ENCODE assay signal across 18 cellular contexts in genomic region chr12:108080363-108080762, GRCh38. TPM values are rescaled to one million over a fixed set of nuclear protein-coding genes. Genes with fewer than 3 reads are reported as not detected.
"Had no signal": no experiment of that assay in that cellular context is flagged by ENCODE, and none has a peak within 500 bp of the region (broad histone marks: within the 10 kb centered on the region; RNA-seq: fewer than 3 reads in every experiment).

No MANE protein-coding gene starts in this region.

- H3K27me3 ChIP-seq: brain microvascular endothelial cell, hepatocyte, tibial nerve, vagina had no signal

- H3K4me1 Mint-ChIP-seq: activated naive CD8-positive, alpha-beta T cell treated with anti-CD3 and anti-CD28 coated beads, Interleukin-2, amount 10 ng/mL, durations not matched to agents 7 days and 5 days; central memory CD8-positive, alpha-beta T cell; memory B cell; naive thymus-derived CD8-positive, alpha-beta T cell; stimulated activated memory B cell treated with anti-CD40 and anti-IgM and Interleukin-4, amounts not matched to agents 10 μg/mL and 1 μg/mL and 100 μg/mL, for 72 hours had no signal

- H3K9me3 Mint-ChIP-seq: activated T-helper 1 cell treated with anti-CD3 and anti-CD28 coated beads, Interleukin-12 subunit alpha, Interleukin-12 subunit beta, Interleukin-2, Interleukin-4 antibody, amounts not matched to agents 30 ng/mL and 10 ng/mL and 1 ng/mL, durations not matched to agents 14 hours and 24 hours and 36 hours had no signal

- H3K9me3 ChIP-seq: vagina had no signal

- FAIRE-seq: kidney had no signal

- H3K36me3 ChIP-seq: brain microvascular endothelial cell, esophagus muscularis mucosa, left ventricle myocardium inferior, tibial nerve, vagina had no signal

- H2AFZ ChIP-seq: hepatocyte had no signal

- H3K79me2 ChIP-seq: hepatocyte had no signal

- H3K36me3 Mint-ChIP-seq: activated naive CD8-positive, alpha-beta T cell treated with anti-CD3 and anti-CD28 coated beads, Interleukin-2, amount 10 ng/mL, durations not matched to agents 7 days and 5 days; stimulated activated memory B cell treated with anti-CD40 and anti-IgM and Interleukin-4, amounts not matched to agents 10 μg/mL and 1 μg/mL and 100 μg/mL, for 72 hours had no signal

- H3K27ac ChIP-seq: brain microvascular endothelial cell, coronary artery, esophagus muscularis mucosa, hepatocyte, left ventricle myocardium inferior, tibial nerve, vagina had no signal

- H3K4me1 ChIP-seq: esophagus muscularis mucosa, left ventricle myocardium inferior, tibial nerve, vagina had no signal

- H3K27ac Mint-ChIP-seq: activated naive CD8-positive, alpha-beta T cell treated with anti-CD3 and anti-CD28 coated beads, Interleukin-2, amount 10 ng/mL, durations not matched to agents 7 days and 5 days; activated T-helper 1 cell treated with anti-CD3 and anti-CD28 coated beads, Interleukin-12 subunit alpha, Interleukin-12 subunit beta, Interleukin-2, Interleukin-4 antibody, amounts not matched to agents 30 ng/mL and 10 ng/mL and 1 ng/mL, durations not matched to agents 14 hours and 24 hours and 36 hours; memory B cell; naive thymus-derived CD8-positive, alpha-beta T cell; stimulated activated memory B cell treated with anti-CD40 and anti-IgM and Interleukin-4, amounts not matched to agents 10 μg/mL and 1 μg/mL and 100 μg/mL, for 72 hours had no signal

- DNase-seq: activated CD4-positive, CD25-positive, alpha-beta regulatory T cell treated with anti-CD3 and anti-CD28 coated beads, Interleukin-2, amount 50 U/mL, for 72 hours; activated naive CD4-positive, alpha-beta T cell; activated naive CD8-positive, alpha-beta T cell treated with anti-CD3 and anti-CD28 coated beads, Interleukin-2, amount 10 ng/mL, durations not matched to agents 7 days and 5 days; brain microvascular endothelial cell; kidney; left ventricle myocardium inferior; naive thymus-derived CD8-positive, alpha-beta T cell had no signal

- H3K4me3 ChIP-seq: coronary artery, esophagus muscularis mucosa, hepatocyte, left ventricle myocardium inferior, tibial nerve, vagina had no signal

- H3K4me3 Mint-ChIP-seq: activated naive CD8-positive, alpha-beta T cell treated with anti-CD3 and anti-CD28 coated beads, Interleukin-2, amount 10 ng/mL, durations not matched to agents 7 days and 5 days; activated T-helper 1 cell treated with anti-CD3 and anti-CD28 coated beads, Interleukin-12 subunit alpha, Interleukin-12 subunit beta, Interleukin-2, Interleukin-4 antibody, amounts not matched to agents 30 ng/mL and 10 ng/mL and 1 ng/mL, durations not matched to agents 14 hours and 24 hours and 36 hours; central memory CD8-positive, alpha-beta T cell; memory B cell; naive thymus-derived CD8-positive, alpha-beta T cell; stimulated activated memory B cell treated with anti-CD40 and anti-IgM and Interleukin-4, amounts not matched to agents 10 μg/mL and 1 μg/mL and 100 μg/mL, for 72 hours had no signal

- H3K4me2 ChIP-seq: hepatocyte had no signal

RNA-seq across cellular contexts. Expression of gene WSCD2, which starts 48.7 kb away (rescaled TPM):
- total RNA-seq: activated CD8-positive, alpha-beta memory T cell treated with anti-CD3 and anti-CD28 coated beads for 36 hours; activated naive CD8-positive, alpha-beta T cell treated with anti-CD3 and anti-CD28 coated beads, Interleukin-2, amount 10 ng/mL, durations not matched to agents 7 days and 5 days; activated T-helper 1 cell treated with anti-CD3 and anti-CD28 coated beads, Interleukin-12 subunit alpha, Interleukin-12 subunit beta, Interleukin-2, Interleukin-4 antibody, amounts not matched to agents 30 ng/mL and 10 ng/mL and 1 ng/mL, durations not matched to agents 14 hours and 24 hours and 36 hours; naive thymus-derived CD8-positive, alpha-beta T cell; renal cortical epithelial cell had no signal
- polyA plus RNA-seq: naive thymus-derived CD8-positive, alpha-beta T cell had no signal
